ENCODE assay signal across 1 cellular context in the genomic region with DNA sequence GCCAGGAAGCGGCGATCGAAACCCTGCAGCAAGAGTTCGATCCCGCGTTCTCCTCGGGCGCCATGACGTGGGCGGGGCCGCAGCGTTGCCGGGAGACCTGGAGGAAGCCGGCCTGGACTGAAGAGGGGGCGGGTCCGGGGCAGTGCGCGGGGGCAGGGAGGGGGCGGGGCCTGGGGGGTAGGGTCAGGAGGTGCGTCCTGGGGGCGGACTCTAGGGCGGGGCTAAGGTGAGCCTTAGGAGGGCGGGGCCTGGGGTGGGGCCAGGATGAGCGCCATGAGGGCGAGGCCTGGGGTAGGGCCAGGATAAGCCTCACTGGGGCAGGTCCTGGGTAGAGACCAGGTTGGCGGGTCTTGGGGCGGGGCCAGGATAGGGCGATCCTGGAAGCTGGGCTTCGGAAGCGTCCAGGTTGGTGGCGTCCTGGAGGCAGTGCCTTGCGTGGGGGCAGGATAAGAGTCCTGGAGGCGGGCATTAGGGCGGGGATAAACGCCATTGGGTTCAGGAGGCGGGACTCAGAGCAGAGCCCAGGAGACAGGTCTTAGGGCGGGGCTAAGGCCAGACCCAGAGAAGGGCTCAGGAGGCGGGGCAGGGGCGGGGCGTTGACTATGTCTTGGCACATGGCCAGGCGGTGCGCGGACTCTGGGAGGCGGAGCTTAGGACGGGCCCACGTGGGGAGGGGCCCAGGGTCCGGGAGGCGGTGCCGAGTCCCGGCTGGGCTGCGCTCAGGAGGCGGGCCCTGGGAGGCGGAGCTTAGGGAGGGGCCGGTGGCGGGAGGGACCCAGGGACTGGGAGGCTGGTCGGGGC.
A peak's percentile ranks its signal among the peaks of the same experiment; 100 is the strongest.
TF ChIP-seq lines count a peak whose summit lies in the region.

No MANE protein-coding gene starts in this region.

TF ChIP-seq in H1, 55 proteins besides CTCF, POLR2A, EP300 and RAD21:
- TF ChIP-seq KDM5A (IDR thresholded peaks at IDR 0.05; ENCODE audit: low read length) (0 out of 2 replicates have a peak, but pooled peaks have one; percentile 49), TAF1 (IDR thresholded peaks at IDR 0.05; ENCODE audit: low read depth, low read length) (0 out of 2 replicates have a peak, but pooled peaks have one; percentile 43), SP4 (IDR thresholded peaks at IDR 0.05; ENCODE audit: low read length) (0 out of 2 replicates have a peak, but pooled peaks have one; percentile 28), YY1 (IDR thresholded peaks at IDR 0.05; ENCODE audit: low read depth, low read length) (peak; percentile 86; the same call in 1 of the 2 replicates), CREB1 (IDR thresholded peaks at IDR 0.05) (peak; percentile 37; the same call in 1 of the 2 replicates), SIN3A (conservative IDR thresholded peaks at IDR 0.05 in 1 of 2, IDR thresholded peaks at IDR 0.05 in 1 of 2; ENCODE audit: low read depth in 1 of 2, low read length in 2 of 2) (peak in 1 of 2 experiments; percentile 60; a peak in 1 of 4 replicates)
- TF ChIP-seq, protein P1, sequence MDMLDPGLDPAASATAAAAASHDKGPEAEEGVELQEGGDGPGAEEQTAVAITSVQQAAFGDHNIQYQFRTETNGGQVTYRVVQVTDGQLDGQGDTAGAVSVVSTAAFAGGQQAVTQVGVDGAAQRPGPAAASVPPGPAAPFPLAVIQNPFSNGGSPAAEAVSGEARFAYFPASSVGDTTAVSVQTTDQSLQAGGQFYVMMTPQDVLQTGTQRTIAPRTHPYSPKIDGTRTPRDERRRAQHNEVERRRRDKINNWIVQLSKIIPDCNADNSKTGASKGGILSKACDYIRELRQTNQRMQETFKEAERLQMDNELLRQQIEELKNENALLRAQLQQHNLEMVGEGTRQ (IDR thresholded peaks at IDR 0.05; ENCODE audit: low read length) = peak; percentile 35; the same call in 1 of the 2 replicates
- TF ChIP-seq, protein P2, sequence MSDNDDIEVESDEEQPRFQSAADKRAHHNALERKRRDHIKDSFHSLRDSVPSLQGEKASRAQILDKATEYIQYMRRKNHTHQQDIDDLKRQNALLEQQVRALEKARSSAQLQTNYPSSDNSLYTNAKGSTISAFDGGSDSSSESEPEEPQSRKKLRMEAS (IDR thresholded peaks at IDR 0.05) = peak; percentile 38
